In genomic region chr2:150480971-150481830, GRCh38 we compare ENCODE assay signal across 1 cellular context.
TF ChIP-seq lines count a peak whose summit lies in the region.

No MANE protein-coding gene starts in this region.

TF ChIP-seq in GM23338, 12 proteins besides CTCF, POLR2A, EP300 and RAD21:
- no peak for TF ChIP-seq ZNF462 (CRISPR knock-in tag; IDR thresholded peaks at IDR 0.05)
- TF ChIP-seq, protein P1, sequence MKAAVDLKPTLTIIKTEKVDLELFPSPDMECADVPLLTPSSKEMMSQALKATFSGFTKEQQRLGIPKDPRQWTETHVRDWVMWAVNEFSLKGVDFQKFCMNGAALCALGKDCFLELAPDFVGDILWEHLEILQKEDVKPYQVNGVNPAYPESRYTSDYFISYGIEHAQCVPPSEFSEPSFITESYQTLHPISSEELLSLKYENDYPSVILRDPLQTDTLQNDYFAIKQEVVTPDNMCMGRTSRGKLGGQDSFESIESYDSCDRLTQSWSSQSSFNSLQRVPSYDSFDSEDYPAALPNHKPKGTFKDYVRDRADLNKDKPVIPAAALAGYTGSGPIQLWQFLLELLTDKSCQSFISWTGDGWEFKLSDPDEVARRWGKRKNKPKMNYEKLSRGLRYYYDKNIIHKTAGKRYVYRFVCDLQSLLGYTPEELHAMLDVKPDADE (IDR thresholded peaks at IDR 0.05) = no peak
- TF ChIP-seq ZNF331 (CRISPR knock-in tag; IDR thresholded peaks at IDR 0.05; ENCODE audit: low read depth) = no peak
- TF ChIP-seq POLR2AphosphoS5 (IDR thresholded peaks at IDR 0.05; ENCODE audit: low read depth) = no peak
- no peak for TF ChIP-seq REST (IDR thresholded peaks at IDR 0.05; ENCODE audit: unreplicated experiment)
- TF ChIP-seq JUNB (IDR thresholded peaks at IDR 0.05; ENCODE audit: unreplicated experiment) = no peak
- TF ChIP-seq EZH2 (IDR thresholded peaks at IDR 0.05; ENCODE audit: low read depth, unreplicated experiment) = no peak
- no peak for TF ChIP-seq NANOG (IDR thresholded peaks at IDR 0.05; ENCODE audit: borderline replicate concordance)
- no peak for TF ChIP-seq STAT1 (IDR thresholded peaks at IDR 0.05; ENCODE audit: unreplicated experiment)
- no peak for TF ChIP-seq ZNF114 (CRISPR knock-in tag; IDR thresholded peaks at IDR 0.05)
- TF ChIP-seq EZH2phosphoT487 (IDR thresholded peaks at IDR 0.05; ENCODE audit: unreplicated experiment) = no peak
- TF ChIP-seq CREB1 (CRISPR knock-in tag; IDR thresholded peaks at IDR 0.05; ENCODE audit: low read depth) = no peak
